In the genomic region with DNA sequence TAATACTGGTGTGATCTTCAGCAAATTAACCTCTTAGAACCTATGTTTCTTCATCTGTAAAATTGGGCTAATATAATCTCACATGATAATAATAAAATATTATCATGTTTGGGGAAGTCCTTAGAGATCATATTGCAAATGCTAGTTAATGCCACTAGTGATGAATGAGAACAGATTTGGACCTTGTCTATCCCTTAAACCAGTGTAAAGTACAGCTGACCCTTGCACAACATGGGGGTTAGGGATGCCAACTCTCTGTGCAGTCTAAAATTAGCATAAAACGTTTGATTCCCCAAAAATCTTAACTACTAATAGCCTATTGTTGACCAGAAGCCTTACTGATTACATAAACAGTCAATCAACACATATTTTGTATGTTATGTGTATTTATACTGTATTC, we compare ENCODE assay signal across 27 cellular contexts.
"Had no signal": no experiment of that assay in that cellular context is flagged by ENCODE, and none has a peak within 500 bp of the region (broad histone marks: within the 10 kb centered on the region; RNA-seq: fewer than 3 reads in every experiment).

No MANE protein-coding gene starts in this region.

- H3K9me3 ChIP-seq: stomach, suprapubic skin, testis, thoracic aorta, thyroid gland, tibial artery, tibial nerve, transverse colon, upper lobe of left lung, upper lobe of right lung, uterus, vagina had no signal

- ATAC-seq: stimulated activated effector memory CD8-positive, alpha-beta T cell treated with anti-CD3 and anti-CD28 coated beads, Interleukin-12 subunit alpha, Interleukin-12 subunit beta, amount 100 ng/mL, for 72 hours; stimulated activated memory B cell treated with anti-CD40 and anti-IgM and Interleukin-4, amounts not matched to agents 10 μg/mL and 1 μg/mL and 100 μg/mL, for 72 hours; stimulated activated naive B cell treated with anti-CD40 and anti-IgM and Interleukin-4, amounts not matched to agents 10 μg/mL and 1 μg/mL and 100 μg/mL, for 72 hours; stimulated activated naive CD8-positive, alpha-beta T cell treated with anti-CD3 and anti-CD28 coated beads, Interleukin-15, amount 100 ng/mL, for 72 hours; stimulated activated naive CD8-positive, alpha-beta T cell treated with anti-CD3 and anti-CD28 coated beads, Interleukin-15, Interleukin-2, amounts not matched to agents 100 U/mL and 50 U/mL, for 24 hours; upper lobe of right lung had no signal

- DNase-seq: stimulated activated CD4-positive, alpha-beta T cell treated with anti-CD3 and anti-CD28 coated beads, Interleukin-2, amount 100 ng/mL, for 48 hours; stimulated activated CD4-positive, alpha-beta T cell treated with anti-CD3 and anti-CD28 coated beads, Interleukin-4, amount 100 ng/mL, for 1 hour; stimulated activated CD4-positive, alpha-beta T cell treated with anti-CD3 and anti-CD28 coated beads, Interleukin-4, amount 100 ng/mL, for 24 hours; stimulated activated CD4-positive, alpha-beta T cell treated with anti-CD3 and anti-CD28 coated beads, Interleukin-4, amount 100 ng/mL, for 4 hours; stimulated activated CD8-positive, alpha-beta memory T cell treated with anti-CD3 and anti-CD28 coated beads, Interleukin-4, amount 100 ng/mL, for 48 hours; stimulated activated naive B cell treated with anti-CD40 and anti-IgM and Interleukin-4, amounts not matched to agents 10 μg/mL and 1 μg/mL and 100 μg/mL, for 72 hours; stimulated activated naive CD4-positive, alpha-beta T cell; stimulated activated naive CD4-positive, alpha-beta T cell treated with Interleukin-2 at 50 U/mL for 16 hours; stimulated activated naive CD8-positive, alpha-beta T cell treated with anti-CD3 and anti-CD28 coated beads, Interleukin-15, amount 100 ng/mL, for 72 hours; stimulated activated naive CD8-positive, alpha-beta T cell treated with anti-CD3 and anti-CD28 coated beads, Interleukin-15, Interleukin-2, amounts not matched to agents 100 U/mL and 50 U/mL, for 24 hours; stomach; substantia nigra; testis; thyroid gland; tibial artery; transverse colon; trophoblast cell; upper lobe of left lung; upper lobe of right lung; uterus had no signal

- H3K27me3 ChIP-seq: stomach, suprapubic skin, testis, thyroid gland, tibial artery, tibial nerve, transverse colon, upper lobe of left lung, upper lobe of right lung, uterus, vagina had no signal

- H3K36me3 ChIP-seq: thoracic aorta, thyroid gland, tibial artery, tibial nerve, transverse colon, upper lobe of left lung, upper lobe of right lung, uterus, vagina had no signal

- H3K4me1 ChIP-seq: suprapubic skin, testis, tibial artery, tibial nerve, transverse colon, upper lobe of left lung, upper lobe of right lung, uterus, vagina had no signal

- H3K27ac ChIP-seq: stomach, suprapubic skin, testis, thoracic aorta, thyroid gland, tibial artery, tibial nerve, transverse colon, upper lobe of left lung, upper lobe of right lung, uterus, vagina had no signal

- H3K4me3 ChIP-seq: stomach, suprapubic skin, testis, thoracic aorta, thyroid gland, tibial artery, tibial nerve, transverse colon, upper lobe of left lung, upper lobe of right lung, uterus, vagina had no signal

- FAIRE-seq: urothelium cell line had no signal
